Comparison of ENCODE assay signal across 9 cellular contexts in genomic region chr3:51371943-51372557, GRCh38. TPM values are rescaled to one million over a fixed set of nuclear protein-coding genes. Genes with fewer than 3 reads are reported as not detected.
DNase-seq lines count a peak whose midpoint lies in the region; ATAC-seq and TF ChIP-seq lines count a peak whose summit lies in the region.
"Had no signal": no experiment of that assay in that cellular context is flagged by ENCODE, and none has a peak within 500 bp of the region (broad histone marks: within the 10 kb centered on the region; RNA-seq: fewer than 3 reads in every experiment).

No MANE protein-coding gene starts in this region.

- H3K36me3 Mint-ChIP-seq in neural progenitor cell, result peaks cover 8% of the 10 kb centered on the region

- no peak overlapping the region for H2AFZ ChIP-seq in neural progenitor cell (replicated peaks)

- H3K4me1 Mint-ChIP-seq in neural progenitor cell, result no peaks in the 10 kb centered on the region

- H3K36me3 ChIP-seq in neural progenitor cell, result no peaks in the 10 kb centered on the region

- H3K27ac ChIP-seq in AG04450 (ENCODE audit: low read depth, low read length) (no peak overlapping the region), neural progenitor cell (no peak overlapping the region)

- no peaks in the 10 kb centered on the region for H3K79me2 ChIP-seq in neural progenitor cell (ENCODE audit: low read depth)

- H3K9ac ChIP-seq in neural progenitor cell, result no peak overlapping the region

- peak; percentile 43 for DNase-seq in AG04450 (ENCODE audit: low read depth, low spot score)
- peak; percentile 45 for DNase-seq in GM10248 (ENCODE audit: extremely low spot score)
- peak; percentile 27 for DNase-seq in NCI-H2171 treated with DMSO at 0.1 percent for 48 hours (lab: John Stamatoyannopoulos, UW)
- peak; percentile 57 for DNase-seq in activated CD8-positive, alpha-beta memory T cell treated with anti-CD3 and anti-CD28 coated beads, Interleukin-2, amount 50 U/mL, for 48 hours
- DNase-seq in fibroblast of peridontal ligament (ENCODE audit: extremely low read depth), result peak; percentile 92
- DNase-seq in neural progenitor cell (ENCODE audit: low spot score), result peak; percentile 88
- DNase-seq: left cardiac atrium had no signal

- POLR2A ChIA-PET in AG04450 (lab: Yijun Ruan, JAX) (no interaction called here), GM10248 (lab: Yijun Ruan, JAX) (interaction anchor here (1.0 kb wide), 1 partner anchor 13 kb away, joined by 4 read pairs; the partner anchor contains the start of gene MANF)

- H3K4me3 Mint-ChIP-seq in neural progenitor cell, result no peak overlapping the region

- no peaks in the 10 kb centered on the region for H3K4me1 ChIP-seq in neural progenitor cell

- H3K9me3 ChIP-seq in AG04450 (ENCODE audit: control insufficient read depth, insufficient read depth, low read length) (no peaks in the 10 kb centered on the region), neural progenitor cell (ENCODE audit: low read depth) (peaks cover 4% of the 10 kb centered on the region)

- H3K27me3 ChIP-seq in AG04450 (ENCODE audit: control insufficient read depth, insufficient read depth, low read length), result peaks cover 5% of the 10 kb centered on the region
- no peaks in the 10 kb centered on the region for H3K27me3 ChIP-seq in neural progenitor cell

- H3K9me3 Mint-ChIP-seq in neural progenitor cell, result peaks cover 8% of the 10 kb centered on the region

- H3K4me3 ChIP-seq in AG04450 (ENCODE audit: low read depth, low read length), result no peak overlapping the region
- no peak overlapping the region for H3K4me3 ChIP-seq in neural progenitor cell

- H3K4me2 ChIP-seq in neural progenitor cell, result no peak overlapping the region

- no peak for ATAC-seq in GM18907 (IDR thresholded peaks at IDR 0.05; ENCODE audit: unreplicated experiment)
- no peak for ATAC-seq in HG03025 (IDR thresholded peaks at IDR 0.05; ENCODE audit: low FRiP score, unreplicated experiment)

- no peaks in the 10 kb centered on the region for H3F3A ChIP-seq in neural progenitor cell (ENCODE audit: low read depth)

- CTCF ChIA-PET in AG04450 (lab: Charles Lee), result interaction anchor here (0.6 to 7.0 kb wide), 15 partner anchors 10 to 756 kb away, joined by 3 to 205 read pairs (median 4); partner anchors contain the start of gene MAPKAPK3
- CTCF ChIA-PET in GM10248 (lab: Yijun Ruan, JAX), result interaction anchor here (0.6 to 6.4 kb wide), 22 partner anchors 8 to 781 kb away, joined by 3 to 77 read pairs (median 4); partner anchors contain the start of genes CISH, MANF and MAPKAPK3

- TF ChIP-seq CTCF in AG04450 (IDR thresholded peaks at IDR 0.05; ENCODE audit: low read depth, low read length), result peak; percentile 83
- peak; percentile 71 for TF ChIP-seq CTCF in GM10248 (IDR thresholded peaks at IDR 0.05; ENCODE audit: control extremely low read depth, extremely low read depth, low read depth, missing control alignments)
- peak; percentile 87 for TF ChIP-seq CTCF in neural progenitor cell (IDR thresholded peaks at IDR 0.05)

- no peak overlapping the region for H3K27ac Mint-ChIP-seq in neural progenitor cell

- H3K27me3 Mint-ChIP-seq in neural progenitor cell (ENCODE audit: insufficient read depth, low read depth), result no peaks in the 10 kb centered on the region

- no peaks in the 10 kb centered on the region for H4K20me1 ChIP-seq in neural progenitor cell (ENCODE audit: low read depth)

RNA-seq across cellular contexts. Expression of gene MANF, which starts 13.0 kb away (rescaled TPM):
- 58.8 and 79.5 TPM in 2 replicates for polyA plus RNA-seq in AG04450 (2011; rRNA removed)
- 15.5 and 16.5 TPM in 2 replicates for polyA minus RNA-seq in AG04450 (2011; rRNA and poly(A)+ RNA removed)
- 51.1 and 68.9 TPM in 2 replicates for total RNA-seq in neural progenitor cell (ENCODE audit: low replicate concordance)

RNA-seq across cellular contexts. Expression of gene RBM15B, which starts 19.0 kb away (rescaled TPM):
- 12.5 and 17.0 TPM in 2 replicates for polyA plus RNA-seq in AG04450 (2011; rRNA removed)
- 21.9 and 25.8 TPM in 2 replicates for polyA minus RNA-seq in AG04450 (2011; rRNA and poly(A)+ RNA removed)
- 28.1 and 47.9 TPM in 2 replicates for total RNA-seq in neural progenitor cell (ENCODE audit: low replicate concordance)

Comparison
In these comparisons a context has a peak if more than half of its experiments do, and no peak if none do; other contexts are left out.
1. DNase-seq: peak in every context shown above with its lines; median percentile 92 in fibroblast of peridontal ligament; 88 in neural progenitor cell; 57 in activated CD8-positive, alpha-beta memory T cell treated with anti-CD3 and anti-CD28 coated beads, Interleukin-2, amount 50 U/mL, for 48 hours; 45 in GM10248; 43 in AG04450; 27 in NCI-H2171 treated with DMSO at 0.1 percent for 48 hours.